ENCODE assay signal across 31 cellular contexts in the genomic region with DNA sequence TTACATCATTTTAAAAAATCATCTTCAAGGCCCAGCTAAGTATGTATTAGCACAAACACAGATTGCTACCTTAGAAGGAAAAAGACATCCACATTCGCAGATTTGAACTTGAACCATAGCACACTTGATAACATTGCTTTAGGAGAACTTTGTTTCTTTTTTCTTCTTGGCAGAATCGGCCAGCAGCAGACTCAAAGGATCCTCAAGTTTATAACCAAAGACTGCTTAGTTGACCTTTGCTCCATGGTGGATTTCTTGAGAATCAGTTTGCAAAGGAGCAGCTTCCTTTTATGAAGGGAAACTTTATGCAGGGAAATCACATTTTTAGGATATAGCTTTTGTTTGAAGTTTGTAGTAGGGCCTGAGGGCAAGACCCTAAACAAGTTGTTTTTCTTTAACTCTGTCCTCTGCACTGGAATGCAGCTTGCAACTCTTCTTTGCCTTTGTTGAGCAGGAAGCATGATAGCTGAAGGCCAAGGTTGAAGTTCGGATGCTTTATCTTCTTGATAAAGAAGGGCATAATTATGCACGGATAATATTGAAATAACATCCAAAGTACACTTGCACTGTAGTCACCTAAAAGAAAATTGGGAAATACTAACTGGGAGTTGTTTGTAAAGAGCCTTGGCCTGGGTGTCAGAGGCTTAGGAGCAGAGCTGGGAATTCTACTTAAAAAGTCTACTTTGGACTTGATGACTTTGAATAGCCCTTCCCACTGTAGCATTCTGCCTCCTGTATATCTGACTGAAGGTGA.
"Had no signal": no experiment of that assay in that cellular context is flagged by ENCODE, and none has a peak within 500 bp of the region (broad histone marks: within the 10 kb centered on the region; RNA-seq: fewer than 3 reads in every experiment).

No MANE protein-coding gene starts in this region.

- H3K27me3 ChIP-seq: body of pancreas, dorsolateral prefrontal cortex had no signal

- H3K27me3 Mint-ChIP-seq: activated CD4-positive, alpha-beta memory T cell treated with anti-CD3 and anti-CD28 coated beads, Interleukin-2, amount 10 ng/mL, durations not matched to agents 7 days and 5 days; activated CD4-positive, alpha-beta T cell treated with anti-CD3 and anti-CD28 coated beads, Interleukin-2, amount 10 ng/mL, durations not matched to agents 7 days and 5 days; activated naive CD4-positive, alpha-beta T cell treated with anti-CD3 and anti-CD28 coated beads, Interleukin-2, amount 10 ng/mL, durations not matched to agents 7 days and 5 days; dendritic cell treated with granulocyte-macrophage colony-stimulating factor and Interleukin-4, amounts not matched to agents 40 ng/mL and 50 ng/mL, for 4 days; T-helper 17 cell had no signal

- H3K36me3 Mint-ChIP-seq: activated naive CD4-positive, alpha-beta T cell treated with anti-CD3 and anti-CD28 coated beads, Interleukin-2, amount 10 ng/mL, durations not matched to agents 7 days and 5 days; activated naive CD8-positive, alpha-beta T cell treated with anti-CD3 and anti-CD28 coated beads, Interleukin-2, amount 10 ng/mL, durations not matched to agents 7 days and 5 days had no signal

- H3K4me3 Mint-ChIP-seq: activated CD4-positive, alpha-beta memory T cell treated with anti-CD3 and anti-CD28 coated beads, Interleukin-2, amount 10 ng/mL, durations not matched to agents 7 days and 5 days; activated CD4-positive, alpha-beta T cell treated with anti-CD3 and anti-CD28 coated beads, Interleukin-2, amount 10 ng/mL, durations not matched to agents 7 days and 5 days; activated naive CD4-positive, alpha-beta T cell treated with anti-CD3 and anti-CD28 coated beads, Interleukin-2, amount 10 ng/mL, durations not matched to agents 7 days and 5 days; activated naive CD8-positive, alpha-beta T cell treated with anti-CD3 and anti-CD28 coated beads, Interleukin-2, amount 10 ng/mL, durations not matched to agents 7 days and 5 days; activated T-cell treated with anti-CD3 and anti-CD28 coated beads, Interleukin-2, amount 50 U/mL, for 24 hours; activated T-cell treated with anti-CD3 and anti-CD28 coated beads, Interleukin-2, amount 50 U/mL, for 72 hours; dendritic cell treated with granulocyte-macrophage colony-stimulating factor and Interleukin-4, amounts not matched to agents 40 ng/mL and 50 ng/mL, for 4 days; endodermal cell; T-helper 17 cell; T-helper 2 cell treated with Interferon-gamma antibody and Interleukin-4, amounts not matched to agents 5 μg/mL and 100 μg/mL, for 36 hours had no signal

- DNase-seq: activated CD4-positive, alpha-beta memory T cell treated with anti-CD3 and anti-CD28 coated beads, Interleukin-2, amount 10 ng/mL, durations not matched to agents 7 days and 5 days; activated CD4-positive, alpha-beta T cell treated with anti-CD3 and anti-CD28 coated beads for 1 hour; activated CD4-positive, alpha-beta T cell treated with anti-CD3 and anti-CD28 coated beads for 4 hours; activated CD4-positive, alpha-beta T cell treated with anti-CD3 and anti-CD28 coated beads, Interleukin-2, amount 10 ng/mL, durations not matched to agents 7 days and 5 days; activated CD4-positive, alpha-beta T cell treated with anti-CD3 and anti-CD28 coated beads, Interleukin-2, amount 50 U/mL, for 4 hours; activated CD8-positive, alpha-beta memory T cell treated with anti-CD3 and anti-CD28 coated beads, Interleukin-2, amount 50 U/mL, for 48 hours; activated gamma-delta T cell; activated naive CD4-positive, alpha-beta T cell; activated naive CD4-positive, alpha-beta T cell treated with anti-CD3 and anti-CD28 coated beads, Interleukin-2, amount 10 ng/mL, durations not matched to agents 7 days and 5 days; activated naive CD8-positive, alpha-beta T cell treated with anti-CD3 and anti-CD28 coated beads, Interleukin-2, amount 10 ng/mL, durations not matched to agents 7 days and 5 days; activated T-cell treated with anti-CD3 and anti-CD28 coated beads for 4 hours; activated T-cell treated with anti-CD3 and anti-CD28 coated beads, Interleukin-2, amount 50 U/mL, for 24 hours; activated T-cell treated with anti-CD3 and anti-CD28 coated beads, Interleukin-2, amount 50 U/mL, for 72 hours; amniotic stem cell; anterior cingulate cortex; body of pancreas; central memory CD4-positive, alpha-beta T cell; cerebellar nuclear complex; dorsolateral prefrontal cortex; effector memory CD4-positive, alpha-beta T cell; endodermal cell; foreskin fibroblast; head of caudate nucleus; T-helper 1 cell; T-helper 17 cell had no signal

- H3K27ac ChIP-seq: body of pancreas, coronary artery, dorsolateral prefrontal cortex had no signal

- H3K9me3 ChIP-seq: body of pancreas had no signal

- H3K4me1 Mint-ChIP-seq: activated CD4-positive, alpha-beta memory T cell treated with anti-CD3 and anti-CD28 coated beads, Interleukin-2, amount 10 ng/mL, durations not matched to agents 7 days and 5 days; activated CD4-positive, alpha-beta T cell treated with anti-CD3 and anti-CD28 coated beads, Interleukin-2, amount 10 ng/mL, durations not matched to agents 7 days and 5 days; activated naive CD4-positive, alpha-beta T cell treated with anti-CD3 and anti-CD28 coated beads, Interleukin-2, amount 10 ng/mL, durations not matched to agents 7 days and 5 days; activated naive CD8-positive, alpha-beta T cell treated with anti-CD3 and anti-CD28 coated beads, Interleukin-2, amount 10 ng/mL, durations not matched to agents 7 days and 5 days; T-helper 17 cell had no signal

- H3K4me3 ChIP-seq: body of pancreas, coronary artery, dorsolateral prefrontal cortex had no signal

- FAIRE-seq: frontal cortex had no signal

- ATAC-seq: activated naive CD4-positive, alpha-beta T cell treated with anti-CD3 and anti-CD28 coated beads, Interleukin-2, amount 50 U/mL, for 72 hours; activated T-cell treated with anti-CD3 and anti-CD28 coated beads, Interleukin-2, amount 50 U/mL, for 72 hours; body of pancreas; esophagus mucosa; T-helper 17 cell had no signal

- H3K27ac Mint-ChIP-seq: activated CD4-positive, alpha-beta memory T cell treated with anti-CD3 and anti-CD28 coated beads, Interleukin-2, amount 10 ng/mL, durations not matched to agents 7 days and 5 days; activated CD4-positive, alpha-beta T cell treated with anti-CD3 and anti-CD28 coated beads, Interleukin-2, amount 10 ng/mL, durations not matched to agents 7 days and 5 days; activated naive CD4-positive, alpha-beta T cell treated with anti-CD3 and anti-CD28 coated beads, Interleukin-2, amount 10 ng/mL, durations not matched to agents 7 days and 5 days; activated naive CD4-positive, alpha-beta T cell treated with anti-CD3 and anti-CD28 coated beads, Interleukin-2, amount 50 U/mL, for 72 hours; activated naive CD8-positive, alpha-beta T cell treated with anti-CD3 and anti-CD28 coated beads, Interleukin-2, amount 10 ng/mL, durations not matched to agents 7 days and 5 days; activated T-cell treated with anti-CD3 and anti-CD28 coated beads, Interleukin-2, amount 50 U/mL, for 24 hours; activated T-cell treated with anti-CD3 and anti-CD28 coated beads, Interleukin-2, amount 50 U/mL, for 72 hours; dendritic cell treated with granulocyte-macrophage colony-stimulating factor and Interleukin-4, amounts not matched to agents 40 ng/mL and 50 ng/mL, for 4 days; endodermal cell; T-helper 17 cell; T-helper 2 cell treated with Interferon-gamma antibody and Interleukin-4, amounts not matched to agents 5 μg/mL and 100 μg/mL, for 36 hours had no signal
